ENCODE assay signal across 30 cellular contexts in genomic region chr17:79322216-79323123, GRCh38.
"Had no signal": no experiment of that assay in that cellular context is flagged by ENCODE, and none has a peak within 500 bp of the region (broad histone marks: within the 10 kb centered on the region; RNA-seq: fewer than 3 reads in every experiment).

No MANE protein-coding gene starts in this region.

- H3K9me3 ChIP-seq: gastrocnemius medialis, heart left ventricle, left lung, mucosa of descending colon, prostate gland, right atrium auricular region, suprapubic skin, transverse colon, vagina had no signal

- H3K4me1 ChIP-seq: gastrocnemius medialis, heart left ventricle, left lung, prostate gland, right atrium auricular region, suprapubic skin, transverse colon, vagina had no signal

- H3K4me3 ChIP-seq: gastrocnemius medialis, heart left ventricle, hepatocyte, left lung, mucosa of descending colon, prostate gland, right atrium auricular region, smooth muscle cell, suprapubic skin, transverse colon, vagina had no signal

- H3K36me3 ChIP-seq: gastrocnemius medialis, heart left ventricle, left lung, prostate gland, right atrium auricular region, suprapubic skin, transverse colon, vagina had no signal

- H3K36me3 Mint-ChIP-seq: mesothelial cell of epicardium; naive B cell; natural killer cell treated with Interleukin-12 subunit alpha and Interleukin-12 subunit beta and Interleukin-15 and Interleukin-18, amount 100 ng/mL, for 72 hours had no signal

- DNase-seq: effector CD8-positive, alpha-beta T cell; endodermal cell; foreskin fibroblast; gastrocnemius medialis; left cardiac atrium; left lung; mesenchymal stem cell; naive B cell; stimulated activated CD4-positive, alpha-beta T cell treated with anti-CD3 and anti-CD28 coated beads, Interleukin-12 subunit alpha, Interleukin-12 subunit beta, amount 100 ng/mL, for 4 hours; stimulated activated CD4-positive, alpha-beta T cell treated with anti-CD3 and anti-CD28 coated beads, Interleukin-1b, Interleukin-23, amount 100 ng/mL, for 48 hours; stimulated activated CD4-positive, alpha-beta T cell treated with anti-CD3 and anti-CD28 coated beads, Interleukin-4, amount 100 ng/mL, for 1 hour; stimulated activated CD8-positive, alpha-beta memory T cell treated with anti-CD3 and anti-CD28 coated beads, Interleukin-4, amount 100 ng/mL, for 48 hours; stimulated activated naive CD4-positive, alpha-beta T cell; stimulated activated naive CD8-positive, alpha-beta T cell treated with anti-CD3 and anti-CD28 coated beads, Interleukin-15, amount 100 ng/mL, for 72 hours; transverse colon had no signal

- H3K27ac Mint-ChIP-seq: dendritic cell treated with granulocyte-macrophage colony-stimulating factor and Interleukin-4, amounts not matched to agents 40 ng/mL and 50 ng/mL, for 4 days; endodermal cell; mesothelial cell of epicardium; naive B cell; natural killer cell treated with Interleukin-12 subunit alpha and Interleukin-12 subunit beta and Interleukin-15 and Interleukin-18, amount 100 ng/mL, for 72 hours; stimulated activated naive CD8-positive, alpha-beta T cell treated with anti-CD3 and anti-CD28 coated beads, Interleukin-15, amount 100 ng/mL, for 72 hours had no signal

- H3K27ac ChIP-seq: epithelial cell of prostate, gastrocnemius medialis, heart left ventricle, hepatocyte, left lung, prostate gland, right atrium auricular region, suprapubic skin, transverse colon, vagina had no signal

- H3K9me3 Mint-ChIP-seq: dendritic cell treated with granulocyte-macrophage colony-stimulating factor and Interleukin-4, amounts not matched to agents 40 ng/mL and 50 ng/mL, for 4 days; endodermal cell; mesothelial cell of epicardium; naive B cell; natural killer cell treated with Interleukin-12 subunit alpha and Interleukin-12 subunit beta and Interleukin-15 and Interleukin-18, amount 100 ng/mL, for 72 hours; neural crest cell; stimulated activated naive CD8-positive, alpha-beta T cell treated with anti-CD3 and anti-CD28 coated beads, Interleukin-15, amount 100 ng/mL, for 72 hours had no signal

- ATAC-seq: esophagus mucosa; gastrocnemius medialis; heart left ventricle; left cardiac atrium; left lung; mucosa of descending colon; natural killer cell treated with Interleukin-12 subunit alpha and Interleukin-12 subunit beta and Interleukin-15 and Interleukin-18, amount 100 ng/mL, for 72 hours; sciatic nerve; stimulated activated naive CD8-positive, alpha-beta T cell treated with anti-CD3 and anti-CD28 coated beads, Interleukin-15, amount 100 ng/mL, for 72 hours had no signal

- H3K27me3 ChIP-seq: right atrium auricular region, vagina had no signal

- H3K4me2 ChIP-seq: hepatocyte, smooth muscle cell had no signal

- H3K4me1 Mint-ChIP-seq: endodermal cell; mesothelial cell of epicardium; neural crest cell; stimulated activated naive CD8-positive, alpha-beta T cell treated with anti-CD3 and anti-CD28 coated beads, Interleukin-15, amount 100 ng/mL, for 72 hours had no signal

- H2AFZ ChIP-seq: hepatocyte had no signal

- H3K4me3 Mint-ChIP-seq: dendritic cell treated with granulocyte-macrophage colony-stimulating factor and Interleukin-4, amounts not matched to agents 40 ng/mL and 50 ng/mL, for 4 days; endodermal cell; mesothelial cell of epicardium; naive B cell; natural killer cell treated with Interleukin-12 subunit alpha and Interleukin-12 subunit beta and Interleukin-15 and Interleukin-18, amount 100 ng/mL, for 72 hours; neural crest cell; stimulated activated naive CD8-positive, alpha-beta T cell treated with anti-CD3 and anti-CD28 coated beads, Interleukin-15, amount 100 ng/mL, for 72 hours had no signal
